ENCODE assay signal across 23 cellular contexts in the genomic region with DNA sequence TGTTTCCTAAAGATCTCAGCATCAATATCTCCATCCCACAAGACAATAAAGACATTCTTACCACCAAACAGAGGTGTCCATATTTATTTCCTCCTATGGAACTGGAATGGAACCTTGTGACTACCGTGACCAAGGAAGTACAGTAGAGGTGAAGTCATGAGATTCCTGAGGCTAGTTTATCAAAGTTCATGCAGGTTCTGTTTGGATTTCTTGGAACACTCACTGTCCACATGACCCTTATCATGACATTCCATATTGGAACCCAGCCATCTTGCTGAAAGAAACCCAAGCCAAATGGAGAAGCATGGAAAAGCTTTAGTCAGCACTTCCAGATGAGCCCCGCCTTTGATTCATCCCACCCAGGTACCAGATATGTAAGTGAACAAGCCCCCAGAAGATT.
"Had no signal": no experiment of that assay in that cellular context is flagged by ENCODE, and none has a peak within 500 bp of the region (broad histone marks: within the 10 kb centered on the region; RNA-seq: fewer than 3 reads in every experiment).

No MANE protein-coding gene starts in this region.

- FAIRE-seq: RCC 7860 had no signal

- DNase-seq: IMR-90, Karpas-422, KG1, MG63, NCI-H1092, NCI-H1105 treated with DMSO at 0.1 percent for 48 hours, NCI-H1417 treated with DMSO at 0.1 percent for 48 hours, NCI-H187, NCI-H2029, NCI-H2081 treated with DMSO at 0.1 percent for 48 hours, NCI-H2171, NCI-H226, NCI-H446, NCI-H510A, NCI-H524 treated with DMSO at 0.1 percent for 48 hours, NCI-H69, NCI-H774, Right ventricle myocardium superior, RPMI8226, SIG-M5 had no signal

- H3K27ac ChIP-seq: SJSA1, SK-N-MC had no signal

- H3K9me3 ChIP-seq: MG63 had no signal

- H3K4me1 ChIP-seq: SJSA1 had no signal

- H3K27me3 ChIP-seq: MG63, SJSA1 had no signal

- H3K36me3 ChIP-seq: MG63, SJSA1 had no signal

- H3K4me3 ChIP-seq: MG63, SJSA1, SK-N-MC had no signal
